ENCODE assay signal across 21 cellular contexts in genomic region chr20:22473293-22473692, GRCh38.
"Had no signal": no experiment of that assay in that cellular context is flagged by ENCODE, and none has a peak within 500 bp of the region (broad histone marks: within the 10 kb centered on the region; RNA-seq: fewer than 3 reads in every experiment).

No MANE protein-coding gene starts in this region.

- H3K27me3 ChIP-seq: right atrium auricular region, transverse colon had no signal

- H3K36me3 ChIP-seq: heart right ventricle, right atrium auricular region, sigmoid colon, thoracic aorta, transverse colon had no signal

- H3K4me3 Mint-ChIP-seq: natural killer cell; neural crest cell; stimulated activated naive B cell treated with anti-CD40 and anti-IgM and Interleukin-4, amounts not matched to agents 10 μg/mL and 1 μg/mL and 100 μg/mL, for 72 hours; stimulated activated naive CD8-positive, alpha-beta T cell treated with anti-CD3 and anti-CD28 coated beads, Interleukin-15, amount 100 ng/mL, for 72 hours had no signal

- ATAC-seq: heart right ventricle; left lobe of liver; mucosa of descending colon; natural killer cell; stimulated activated naive B cell treated with anti-CD40 and anti-IgM and Interleukin-4, amounts not matched to agents 10 μg/mL and 1 μg/mL and 100 μg/mL, for 72 hours; stimulated activated naive CD8-positive, alpha-beta T cell treated with anti-CD3 and anti-CD28 coated beads, Interleukin-15, amount 100 ng/mL, for 72 hours had no signal

- H3K27ac Mint-ChIP-seq: natural killer cell; stimulated activated naive B cell treated with anti-CD40 and anti-IgM and Interleukin-4, amounts not matched to agents 10 μg/mL and 1 μg/mL and 100 μg/mL, for 72 hours; stimulated activated naive CD8-positive, alpha-beta T cell treated with anti-CD3 and anti-CD28 coated beads, Interleukin-15, amount 100 ng/mL, for 72 hours had no signal

- DNase-seq: cortex of kidney; dorsolateral prefrontal cortex; effector CD8-positive, alpha-beta T cell; foreskin melanocyte; heart right ventricle; hypothalamus; islet precursor cell; mammary epithelial cell; mucosa of descending colon; natural killer cell; sigmoid colon; stimulated activated CD4-positive, alpha-beta T cell treated with anti-CD3 and anti-CD28 coated beads, Interleukin-2, amount 100 ng/mL, for 24 hours; stimulated activated CD4-positive, alpha-beta T cell treated with anti-CD3 and anti-CD28 coated beads, Interleukin-4, amount 100 ng/mL, for 4 hours; stimulated activated naive B cell treated with anti-CD40 and anti-IgM and Interleukin-4, amounts not matched to agents 10 μg/mL and 1 μg/mL and 100 μg/mL, for 72 hours; stimulated activated naive CD8-positive, alpha-beta T cell treated with anti-CD3 and anti-CD28 coated beads, Interleukin-15, amount 100 ng/mL, for 72 hours; transverse colon had no signal

- H3K27ac ChIP-seq: dorsolateral prefrontal cortex, heart right ventricle, right atrium auricular region, sigmoid colon, skin epidermis, thoracic aorta, transverse colon had no signal

- H3K9me3 ChIP-seq: mucosa of descending colon, right atrium auricular region, sigmoid colon, thoracic aorta, transverse colon had no signal

- H3K4me3 ChIP-seq: dorsolateral prefrontal cortex, heart right ventricle, mucosa of descending colon, right atrium auricular region, sigmoid colon, skin epidermis, thoracic aorta, transverse colon had no signal

- H3K4me1 ChIP-seq: heart right ventricle, right atrium auricular region, sigmoid colon had no signal

- H3K27me3 Mint-ChIP-seq: stimulated activated naive CD8-positive, alpha-beta T cell treated with anti-CD3 and anti-CD28 coated beads, Interleukin-15, amount 100 ng/mL, for 72 hours had no signal

- H3K4me1 Mint-ChIP-seq: natural killer cell; neural crest cell; stimulated activated naive CD8-positive, alpha-beta T cell treated with anti-CD3 and anti-CD28 coated beads, Interleukin-15, amount 100 ng/mL, for 72 hours had no signal
